ENCODE assay signal across 29 cellular contexts in genomic region chr7:16528520-16528919, GRCh38. TPM values are rescaled to one million over a fixed set of nuclear protein-coding genes. Genes with fewer than 3 reads are reported as not detected.
A peak's percentile ranks its signal among the peaks of the same experiment; 100 is the strongest.
DNase-seq lines count a peak whose midpoint lies in the region; ATAC-seq, FAIRE-seq and TF ChIP-seq lines count a peak whose summit lies in the region.
"Had no signal": no experiment of that assay in that cellular context is flagged by ENCODE, and none has a peak within 500 bp of the region (broad histone marks: within the 10 kb centered on the region; RNA-seq: fewer than 3 reads in every experiment).

No MANE protein-coding gene starts in this region.

- FAIRE-seq in astrocyte (lab: Jason Lieb, UNC) = no peak
- FAIRE-seq: kidney had no signal

- peak overlapping the region; percentile 13 for H2AFZ ChIP-seq in astrocyte (ENCODE audit: low read depth, low read length)
- H2AFZ ChIP-seq: neural progenitor cell had no signal

- no peaks in the 10 kb centered on the region for H3K27me3 ChIP-seq in astrocyte (ENCODE audit: insufficient read depth, low read length)
- H3K27me3 ChIP-seq: dorsolateral prefrontal cortex, gastrocnemius medialis, neural progenitor cell had no signal

- H3K9me3 Mint-ChIP-seq in astrocyte (ENCODE audit: unreplicated experiment) = no peaks in the 10 kb centered on the region
- no peaks in the 10 kb centered on the region for H3K9me3 Mint-ChIP-seq in stimulated activated effector memory CD8-positive, alpha-beta T cell treated with anti-CD3 and anti-CD28 coated beads, Interleukin-12 subunit alpha, Interleukin-12 subunit beta, amount 100 ng/mL, for 72 hours
- H3K9me3 Mint-ChIP-seq: activated B cell treated with CpG ODN at 0.5 μM for 24 hours; CD4-positive, alpha-beta memory T cell; stimulated activated naive B cell treated with anti-CD40 and anti-IgM and Interleukin-4, amounts not matched to agents 10 μg/mL and 1 μg/mL and 100 μg/mL, for 72 hours had no signal

- H3K4me3 ChIP-seq in astrocyte (ENCODE audit: insufficient read depth, low read depth, low read length) = no peak overlapping the region
- no peak overlapping the region for H3K4me3 ChIP-seq in foreskin fibroblast (ENCODE audit: low read depth in 1 of 2, low read length in 2 of 2)
- H3K4me3 ChIP-seq: dorsolateral prefrontal cortex, gastrocnemius medialis, lower lobe of right lung, neural progenitor cell, SK-N-MC, skin epidermis had no signal

- H3K4me1 ChIP-seq in astrocyte (ENCODE audit: insufficient read depth, low read length) = no peaks in the 10 kb centered on the region
- H3K4me1 ChIP-seq: gastrocnemius medialis, lower lobe of right lung, neural progenitor cell had no signal

- DNase-seq in LHCN-M2 (ENCODE audit: low read depth) (peak; percentile 14), astrocyte (ENCODE audit: low read depth) (no peak), foreskin fibroblast (peak; percentile 5 to 34), NCI-H1694 (lab: John Stamatoyannopoulos, UW) (no peak), LoVo (ENCODE audit: low spot score) (no peak), SW 1271 (lab: John Stamatoyannopoulos, UW) (no peak)
- DNase-seq in stimulated activated effector memory CD8-positive, alpha-beta T cell treated with anti-CD3 and anti-CD28 coated beads, Interleukin-12 subunit alpha, Interleukin-12 subunit beta, amount 100 ng/mL, for 72 hours (ENCODE audit: low spot score in 2 of 2) = no peak
- DNase-seq: activated B cell treated with CpG ODN at 0.5 μM for 24 hours; activated T-cell treated with anti-CD3 and anti-CD28 coated beads, Interleukin-2, amount 50 U/mL, for 1 hour; amygdala; CD4-positive, alpha-beta memory T cell; DMS153; dorsolateral prefrontal cortex; gastrocnemius medialis; GDM1; kidney; lower lobe of right lung; NCI-H524; stimulated activated naive B cell treated with anti-CD40 and anti-IgM and Interleukin-4, amounts not matched to agents 10 μg/mL and 1 μg/mL and 100 μg/mL, for 72 hours had no signal

- H3K36me3 ChIP-seq in astrocyte (ENCODE audit: insufficient read depth, low read length) = no peaks in the 10 kb centered on the region
- H3K36me3 ChIP-seq: gastrocnemius medialis, lower lobe of right lung, neural progenitor cell had no signal

- no peak overlapping the region for H3K27ac ChIP-seq in astrocyte (ENCODE audit: low read depth, low read length)
- H3K27ac ChIP-seq: dorsolateral prefrontal cortex, epithelial cell of prostate, gastrocnemius medialis, lower lobe of right lung, neural progenitor cell, SK-N-MC, skin epidermis had no signal

- TF ChIP-seq CTCF in astrocyte (IDR thresholded peaks at IDR 0.05; ENCODE audit: insufficient read depth, low read depth, low read length) = no peak
- TF ChIP-seq CTCF in foreskin fibroblast (IDR thresholded peaks at IDR 0.05; ENCODE audit: low read depth, low read length) = no peak

- peak; percentile 47 for ATAC-seq in stimulated activated effector memory CD8-positive, alpha-beta T cell treated with anti-CD3 and anti-CD28 coated beads, Interleukin-12 subunit alpha, Interleukin-12 subunit beta, amount 100 ng/mL, for 72 hours
- ATAC-seq: gastrocnemius medialis; lower lobe of right lung; stimulated activated naive B cell treated with anti-CD40 and anti-IgM and Interleukin-4, amounts not matched to agents 10 μg/mL and 1 μg/mL and 100 μg/mL, for 72 hours had no signal

- no peaks in the 10 kb centered on the region for H3K9me3 ChIP-seq in astrocyte (ENCODE audit: insufficient read depth, low read depth, low read length)
- H3K9me3 ChIP-seq: gastrocnemius medialis, lower lobe of right lung had no signal

- peak overlapping the region; percentile 35 for H3K27ac Mint-ChIP-seq in astrocyte (ENCODE audit: unreplicated experiment)
- H3K27ac Mint-ChIP-seq in stimulated activated effector memory CD8-positive, alpha-beta T cell treated with anti-CD3 and anti-CD28 coated beads, Interleukin-12 subunit alpha, Interleukin-12 subunit beta, amount 100 ng/mL, for 72 hours = no peak overlapping the region
- H3K27ac Mint-ChIP-seq: activated B cell treated with CpG ODN at 0.5 μM for 24 hours; CD4-positive, alpha-beta memory T cell; neural progenitor cell; stimulated activated naive B cell treated with anti-CD40 and anti-IgM and Interleukin-4, amounts not matched to agents 10 μg/mL and 1 μg/mL and 100 μg/mL, for 72 hours had no signal

- no peaks in the 10 kb centered on the region for H3K27me3 Mint-ChIP-seq in astrocyte (ENCODE audit: low read depth, unreplicated experiment)

- H3K4me2 ChIP-seq in astrocyte (ENCODE audit: low read length) = no peak overlapping the region
- H3K4me2 ChIP-seq: neural progenitor cell had no signal

- no peak overlapping the region for H3K9ac ChIP-seq in astrocyte (ENCODE audit: low read length)
- H3K9ac ChIP-seq: neural progenitor cell had no signal

- no peaks in the 10 kb centered on the region for H3K79me2 ChIP-seq in astrocyte (ENCODE audit: insufficient read depth, low read length)

- no peak overlapping the region for H3K4me3 Mint-ChIP-seq in astrocyte (ENCODE audit: unreplicated experiment)
- H3K4me3 Mint-ChIP-seq in stimulated activated effector memory CD8-positive, alpha-beta T cell treated with anti-CD3 and anti-CD28 coated beads, Interleukin-12 subunit alpha, Interleukin-12 subunit beta, amount 100 ng/mL, for 72 hours = no peak overlapping the region
- H3K4me3 Mint-ChIP-seq: activated B cell treated with CpG ODN at 0.5 μM for 24 hours; CD4-positive, alpha-beta memory T cell; neural progenitor cell; stimulated activated naive B cell treated with anti-CD40 and anti-IgM and Interleukin-4, amounts not matched to agents 10 μg/mL and 1 μg/mL and 100 μg/mL, for 72 hours had no signal

- no peaks in the 10 kb centered on the region for H4K20me1 ChIP-seq in astrocyte (ENCODE audit: insufficient read depth, low read length)

- H3K4me1 Mint-ChIP-seq in astrocyte (ENCODE audit: low read depth, unreplicated experiment) = peaks cover 6% of the 10 kb centered on the region
- no peaks in the 10 kb centered on the region for H3K4me1 Mint-ChIP-seq in stimulated activated effector memory CD8-positive, alpha-beta T cell treated with anti-CD3 and anti-CD28 coated beads, Interleukin-12 subunit alpha, Interleukin-12 subunit beta, amount 100 ng/mL, for 72 hours
- H3K4me1 Mint-ChIP-seq: activated B cell treated with CpG ODN at 0.5 μM for 24 hours had no signal

- H3K36me3 Mint-ChIP-seq in astrocyte (ENCODE audit: low read depth, unreplicated experiment) = no peaks in the 10 kb centered on the region
- no peaks in the 10 kb centered on the region for H3K36me3 Mint-ChIP-seq in stimulated activated effector memory CD8-positive, alpha-beta T cell treated with anti-CD3 and anti-CD28 coated beads, Interleukin-12 subunit alpha, Interleukin-12 subunit beta, amount 100 ng/mL, for 72 hours
- H3K36me3 Mint-ChIP-seq: CD4-positive, alpha-beta memory T cell; neural progenitor cell; stimulated activated naive B cell treated with anti-CD40 and anti-IgM and Interleukin-4, amounts not matched to agents 10 μg/mL and 1 μg/mL and 100 μg/mL, for 72 hours had no signal

RNA-seq across cellular contexts. Expression of gene LRRC72, which starts 1.9 kb away (rescaled TPM):
- total RNA-seq in LHCN-M2 (2014; rRNA removed) = not detected in 2 replicates
- not detected for polyA plus RNA-seq in LHCN-M2 (2012)
- not detected in 2 replicates for total RNA-seq in astrocyte
- total RNA-seq: activated B cell treated with CpG ODN at 0.5 μM for 24 hours; cardiac septum; CD4-positive, alpha-beta memory T cell; dorsolateral prefrontal cortex; gastrocnemius medialis; kidney; lower lobe of right lung; MCF 10A; mucosa of gallbladder; pulmonary artery endothelial cell; RPMI7951 had no signal
- polyA plus RNA-seq: CD4-positive, alpha-beta memory T cell; thymus had no signal

Comparison
In these comparisons a context has a peak if more than half of its experiments do, and no peak if none do; other contexts are left out.
1. DNase-seq: peak in LHCN-M2 (single experiment) and foreskin fibroblast (2 of 2); none in astrocyte (single experiment), stimulated activated effector memory CD8-positive, alpha-beta T cell treated with anti-CD3 and anti-CD28 coated beads, Interleukin-12 subunit alpha, Interleukin-12 subunit beta, amount 100 ng/mL, for 72 hours (0 of 2), NCI-H1694 (single experiment), LoVo (single experiment) and SW 1271 (0 of 2).